ENCODE assay signal across 24 cellular contexts in the genomic region with DNA sequence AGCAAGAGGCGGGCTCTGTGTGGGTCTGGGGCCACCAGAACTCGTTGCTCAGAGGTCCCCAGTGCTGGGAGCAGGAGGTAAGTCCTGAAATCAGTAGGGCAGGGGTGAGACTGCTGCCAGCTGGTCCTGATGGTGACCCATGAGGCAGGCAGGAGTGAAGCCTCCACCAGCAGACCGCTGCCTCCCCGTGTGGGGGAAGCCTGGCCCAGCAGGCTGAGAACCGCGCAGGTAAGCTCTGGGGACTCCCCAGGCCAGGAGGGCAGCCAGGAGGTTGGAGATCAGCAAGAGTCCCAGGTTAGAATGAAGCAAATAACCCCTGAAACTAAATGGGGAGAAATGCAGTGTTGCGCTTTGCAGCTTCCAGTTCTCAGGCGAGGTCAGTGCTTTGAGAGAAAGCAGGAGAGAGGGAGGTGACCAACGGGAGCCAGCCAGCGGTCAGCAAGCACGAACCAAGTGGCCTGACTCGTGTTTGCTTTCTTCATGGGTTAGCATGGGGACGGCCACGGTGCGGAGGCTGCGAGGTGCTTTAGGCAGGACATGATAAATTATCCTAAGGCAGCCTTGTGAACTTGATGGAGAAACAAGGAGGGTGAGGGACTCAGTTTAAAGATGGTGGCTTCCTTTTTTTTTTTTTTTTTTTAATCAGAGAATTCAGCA. TPM values are rescaled to one million over a fixed set of nuclear protein-coding genes. Genes with fewer than 3 reads are reported as not detected.
A peak's percentile ranks its signal among the peaks of the same experiment; 100 is the strongest.
DNase-seq lines count a peak whose midpoint lies in the region; ATAC-seq, FAIRE-seq and TF ChIP-seq lines count a peak whose summit lies in the region.
"Had no signal": no experiment of that assay in that cellular context is flagged by ENCODE, and none has a peak within 500 bp of the region (broad histone marks: within the 10 kb centered on the region; RNA-seq: fewer than 3 reads in every experiment).

No MANE protein-coding gene starts in this region.

- no peak overlapping the region; the same call in 1 of the 2 replicates for H3K4me3 Mint-ChIP-seq in WTC11
- H3K4me3 Mint-ChIP-seq in activated naive CD8-positive, alpha-beta T cell treated with anti-CD3 and anti-CD28 coated beads for 36 hours: no peak overlapping the region
- H3K4me3 Mint-ChIP-seq: CD14-positive monocyte had no signal

- no peak overlapping the region for H3K9ac ChIP-seq in kidney (ENCODE audit: low read length in 2 of 2)
- H3K9ac ChIP-seq: KMS-11 had no signal

- H3K9me3 Mint-ChIP-seq in WTC11: no peaks in the 10 kb centered on the region
- H3K9me3 Mint-ChIP-seq in activated naive CD8-positive, alpha-beta T cell treated with anti-CD3 and anti-CD28 coated beads for 36 hours: no peaks in the 10 kb centered on the region

- no peaks in the 10 kb centered on the region for H3K9me3 ChIP-seq in kidney (ENCODE audit: control insufficient read depth in 1 of 2, low read length in 2 of 2)
- H3K9me3 ChIP-seq: HAP-1, Peyer's patch, SJSA1 had no signal

- H3K36me3 ChIP-seq in kidney (ENCODE audit: control insufficient read depth in 1 of 2, insufficient read depth in 2 of 2, low read length in 2 of 2): no peaks in the 10 kb centered on the region
- H3K36me3 ChIP-seq: HAP-1, Peyer's patch, SJSA1 had no signal

- CTCF ChIA-PET in WTC11 (lab: Charles Lee): interaction anchor here (0.7 to 1.4 kb wide), 4 partner anchors 22 to 235 kb away, joined by 3 to 6 read pairs (median 3); no protein-coding TSS in a partner anchor

- H3K36me3 Mint-ChIP-seq in WTC11: no peaks in the 10 kb centered on the region
- no peaks in the 10 kb centered on the region for H3K36me3 Mint-ChIP-seq in activated naive CD8-positive, alpha-beta T cell treated with anti-CD3 and anti-CD28 coated beads for 36 hours
- H3K36me3 Mint-ChIP-seq: CD14-positive monocyte had no signal

- peaks cover 34% of the 10 kb centered on the region for H3K4me1 Mint-ChIP-seq in WTC11
- no peaks in the 10 kb centered on the region for H3K4me1 Mint-ChIP-seq in activated naive CD8-positive, alpha-beta T cell treated with anti-CD3 and anti-CD28 coated beads for 36 hours
- H3K4me1 Mint-ChIP-seq: CD14-positive monocyte had no signal

- no peak overlapping the region for H3K27ac ChIP-seq in kidney (ENCODE audit: low read depth in 2 of 2, low read length in 2 of 2)
- H3K27ac ChIP-seq: KMS-11, Peyer's patch, SJSA1 had no signal

- POLR2A ChIA-PET in WTC11 (lab: Charles Lee): interaction anchor here (0.6 kb wide), 1 partner anchor 122 kb away, joined by 6 read pairs; no protein-coding TSS in a partner anchor

- FAIRE-seq in kidney (lab: Jason Lieb, UNC) (no peak), urothelium cell line (lab: Jason Lieb, UNC) (peak; percentile 42)
- FAIRE-seq: G401.6, GM18507 had no signal

- peaks cover 30% of the 10 kb centered on the region for H3K27me3 Mint-ChIP-seq in WTC11 (ENCODE audit: low read depth)
- no peaks in the 10 kb centered on the region for H3K27me3 Mint-ChIP-seq in activated naive CD8-positive, alpha-beta T cell treated with anti-CD3 and anti-CD28 coated beads for 36 hours

- DNase-seq in Right ventricle myocardium superior (peak; percentile 27), cardiac septum (ENCODE audit: low spot score) (no peak), WTC11 (ENCODE audit: low spot score) (no peak), kidney (peak; percentile 38), urothelium cell line (ENCODE audit: low spot score) (no peak), GM20000 (ENCODE audit: low spot score) (no peak)
- no peak for DNase-seq in activated naive CD8-positive, alpha-beta T cell treated with anti-CD3 and anti-CD28 coated beads for 36 hours
- DNase-seq: 8988T, AML-193, NCI-H1105, NCI-H146, NCI-H2029, NCI-H2227 treated with DMSO at 0.1 percent for 48 hours, NCI-H510A, NCI-H748 treated with DMSO at 0.1 percent for 48 hours, Peyer's patch had no signal

- TF ChIP-seq CTCF in WTC11 (IDR thresholded peaks at IDR 0.05) (no peak), kidney (IDR thresholded peaks at IDR 0.05; ENCODE audit: borderline replicate concordance, extremely low read depth, insufficient read depth) (no peak), GM20000 (IDR thresholded peaks at IDR 0.05; ENCODE audit: extremely low read depth, missing control alignments) (no peak)

- no peaks in the 10 kb centered on the region for H3K4me1 ChIP-seq in kidney (ENCODE audit: control insufficient read depth in 1 of 2, insufficient read depth in 1 of 2, low read depth in 1 of 2, low read length in 2 of 2)
- H3K4me1 ChIP-seq: Peyer's patch had no signal

- H3K4me3 ChIP-seq in kidney (ENCODE audit: low read length in 2 of 2): no peak overlapping the region
- H3K4me3 ChIP-seq: HAP-1, Peyer's patch, SJSA1 had no signal

- peak overlapping the region; percentile 49; the same call in 1 of the 2 replicates for H3K27ac Mint-ChIP-seq in WTC11
- H3K27ac Mint-ChIP-seq in activated naive CD8-positive, alpha-beta T cell treated with anti-CD3 and anti-CD28 coated beads for 36 hours: no peak overlapping the region

- ATAC-seq in Right ventricle myocardium superior (ENCODE audit: poor library complexity) (no peak), WTC11 (no peak; the same call in 1 of the 2 replicates), GM21381 (IDR thresholded peaks at IDR 0.05; ENCODE audit: unreplicated experiment) (no peak)

- intact Hi-C loops in Right ventricle myocardium superior (cut with DNase I): no loop called here
- intact Hi-C loops in cardiac septum (cut with DNase I): no loop called here
- intact Hi-C loops in kidney (cut with DNase I): no loop called here

TF ChIP-seq in WTC11, 78 proteins besides CTCF, POLR2A, EP300 and RAD21:
- TF ChIP-seq ZBTB21 (CRISPR knock-in tag; IDR thresholded peaks at IDR 0.05; ENCODE audit: borderline replicate concordance) (no peak), RELA (CRISPR knock-in tag; IDR thresholded peaks at IDR 0.05; ENCODE audit: borderline replicate concordance) (no peak)
- TF ChIP-seq, protein P1, sequence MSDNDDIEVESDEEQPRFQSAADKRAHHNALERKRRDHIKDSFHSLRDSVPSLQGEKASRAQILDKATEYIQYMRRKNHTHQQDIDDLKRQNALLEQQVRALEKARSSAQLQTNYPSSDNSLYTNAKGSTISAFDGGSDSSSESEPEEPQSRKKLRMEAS (CRISPR knock-in tag; IDR thresholded peaks at IDR 0.05): peak; percentile 47; the same call in 1 of the 2 replicates

RNA-seq across cellular contexts. Expression of a gene that starts 26.2 kb away (rescaled TPM):
- 8.2 TPM for total RNA-seq in Right ventricle myocardium superior
- total RNA-seq in cardiac septum: 2.8 TPM
- total RNA-seq in WTC11 (2021): 0.14 to 0.26 TPM (median 0.21 TPM) in 3 replicates
- 3.7 TPM for total RNA-seq in kidney
- 0.49 TPM for polyA plus RNA-seq in kidney (ENCODE audit: insufficient read depth, low read depth, low replicate concordance)
- total RNA-seq in activated naive CD8-positive, alpha-beta T cell treated with anti-CD3 and anti-CD28 coated beads for 36 hours: not detected
- total RNA-seq: OCI-LY7 had no signal
- polyA plus RNA-seq: CD14-positive monocyte had no signal

Comparison
In these comparisons a context has a peak if more than half of its experiments do, and no peak if none do; other contexts are left out.
1. DNase-seq: peak in Right ventricle myocardium superior (single experiment) and kidney (single experiment); none in cardiac septum (single experiment), WTC11 (single experiment), urothelium cell line (single experiment), GM20000 (single experiment) and activated naive CD8-positive, alpha-beta T cell treated with anti-CD3 and anti-CD28 coated beads for 36 hours (single experiment).